In genomic region chr6:150191809-150192208, GRCh38 we compare ENCODE assay signal across 31 cellular contexts. TPM values are rescaled to one million over a fixed set of nuclear protein-coding genes. Genes with fewer than 3 reads are reported as not detected.
A peak's percentile ranks its signal among the peaks of the same experiment; 100 is the strongest.
DNase-seq lines count a peak whose midpoint lies in the region; ATAC-seq, FAIRE-seq and TF ChIP-seq lines count a peak whose summit lies in the region.
"Had no signal": no experiment of that assay in that cellular context is flagged by ENCODE, and none has a peak within 500 bp of the region (broad histone marks: within the 10 kb centered on the region; RNA-seq: fewer than 3 reads in every experiment).

No MANE protein-coding gene starts in this region.

- DNase-seq in GM03348 (ENCODE audit: low spot score) = peak; percentile 70
- peak; percentile 77 for DNase-seq in astrocyte (ENCODE audit: low read depth)
- peak; percentile 9 for DNase-seq in fibroblast of villous mesenchyme (ENCODE audit: low read depth)
- DNase-seq in renal cortical epithelial cell (ENCODE audit: low read depth) = peak; percentile 80
- DNase-seq in activated CD4-positive, alpha-beta T cell treated with anti-CD3 and anti-CD28 coated beads, Interleukin-2, amount 10 ng/mL, durations not matched to agents 7 days and 5 days = no peak
- DNase-seq in stimulated activated naive B cell treated with anti-CD40 and anti-IgM and Interleukin-4, amounts not matched to agents 10 μg/mL and 1 μg/mL and 100 μg/mL, for 72 hours = no peak
- no peak for DNase-seq in stimulated activated CD4-positive, alpha-beta T cell treated with anti-CD3 and anti-CD28 coated beads, Interleukin-12 subunit alpha, Interleukin-12 subunit beta, amount 100 ng/mL, for 4 hours
- DNase-seq: activated CD4-positive, alpha-beta T cell treated with anti-CD3 and anti-CD28 coated beads for 36 hours; activated T-cell treated with anti-CD3 and anti-CD28 coated beads, Interleukin-2, amount 50 U/mL, for 1 hour; AML-193; amniotic stem cell; caudate nucleus; CD8-positive, alpha-beta T cell; DMS153; dorsolateral prefrontal cortex; H9; NCI-H1092 treated with DMSO at 0.1 percent for 48 hours; NCI-H2029; NCI-H69; RPMI8226; SK-N-SH; T-helper 2 cell had no signal

- peaks cover 18% of the 10 kb centered on the region for H3K4me1 Mint-ChIP-seq in astrocyte (ENCODE audit: low read depth, unreplicated experiment)
- H3K4me1 Mint-ChIP-seq in activated CD4-positive, alpha-beta T cell treated with anti-CD3 and anti-CD28 coated beads, Interleukin-2, amount 10 ng/mL, durations not matched to agents 7 days and 5 days = no peaks in the 10 kb centered on the region
- peaks cover 8 to 11% of the 10 kb centered on the region in 2 donors for H3K4me1 Mint-ChIP-seq in stimulated activated naive B cell treated with anti-CD40 and anti-IgM and Interleukin-4, amounts not matched to agents 10 μg/mL and 1 μg/mL and 100 μg/mL, for 72 hours
- H3K4me1 Mint-ChIP-seq: activated CD4-positive, alpha-beta T cell treated with anti-CD3 and anti-CD28 coated beads for 36 hours; H9 had no signal

- no peak for ATAC-seq in HG02973 (IDR thresholded peaks at IDR 0.05; ENCODE audit: unreplicated experiment)
- ATAC-seq in stimulated activated naive B cell treated with anti-CD40 and anti-IgM and Interleukin-4, amounts not matched to agents 10 μg/mL and 1 μg/mL and 100 μg/mL, for 72 hours (replicated peaks) = no peak
- ATAC-seq: activated CD4-positive, alpha-beta T cell treated with anti-CD3 and anti-CD28 coated beads for 36 hours; CD8-positive, alpha-beta T cell; sciatic nerve had no signal

- H3K9ac ChIP-seq in astrocyte (ENCODE audit: low read length) = no peak overlapping the region
- H3K9ac ChIP-seq: SK-N-SH had no signal

- H3K4me3 ChIP-seq in astrocyte (ENCODE audit: insufficient read depth, low read depth, low read length) (no peak overlapping the region), fibroblast of villous mesenchyme (ENCODE audit: low read depth, low read length) (no peak overlapping the region)
- H3K4me3 ChIP-seq: dorsolateral prefrontal cortex, hepatocyte, tibial nerve had no signal

- no peaks in the 10 kb centered on the region for H3K27me3 ChIP-seq in astrocyte (ENCODE audit: insufficient read depth, low read length)
- H3K27me3 ChIP-seq: hepatocyte, tibial nerve had no signal

- H3K79me2 ChIP-seq in astrocyte (ENCODE audit: insufficient read depth, low read length) = no peaks in the 10 kb centered on the region
- H3K79me2 ChIP-seq: hepatocyte had no signal

- H3K4me1 ChIP-seq in astrocyte (ENCODE audit: insufficient read depth, low read length) = no peaks in the 10 kb centered on the region
- H3K4me1 ChIP-seq: tibial nerve had no signal

- no peaks in the 10 kb centered on the region for H3K36me3 ChIP-seq in astrocyte (ENCODE audit: insufficient read depth, low read length)
- H3K36me3 ChIP-seq: tibial nerve had no signal

- peaks cover 17% of the 10 kb centered on the region for H3K9me3 Mint-ChIP-seq in astrocyte (ENCODE audit: unreplicated experiment)
- no peaks in the 10 kb centered on the region for H3K9me3 Mint-ChIP-seq in activated CD4-positive, alpha-beta T cell treated with anti-CD3 and anti-CD28 coated beads, Interleukin-2, amount 10 ng/mL, durations not matched to agents 7 days and 5 days
- H3K9me3 Mint-ChIP-seq in stimulated activated naive B cell treated with anti-CD40 and anti-IgM and Interleukin-4, amounts not matched to agents 10 μg/mL and 1 μg/mL and 100 μg/mL, for 72 hours = peaks cover 0 to 3% of the 10 kb centered on the region in 2 donors
- H3K9me3 Mint-ChIP-seq: CD8-positive, alpha-beta T cell had no signal

- peak; percentile 34 for FAIRE-seq in astrocyte (lab: Jason Lieb, UNC)
- FAIRE-seq: endothelial cell of umbilical vein, frontal cortex, islet of Langerhans had no signal

- peaks cover 7% of the 10 kb centered on the region for H3K27me3 Mint-ChIP-seq in astrocyte (ENCODE audit: low read depth, unreplicated experiment)
- peaks cover 25% of the 10 kb centered on the region for H3K27me3 Mint-ChIP-seq in activated CD4-positive, alpha-beta T cell treated with anti-CD3 and anti-CD28 coated beads, Interleukin-2, amount 10 ng/mL, durations not matched to agents 7 days and 5 days
- peaks cover 8 to 20% of the 10 kb centered on the region in 2 donors for H3K27me3 Mint-ChIP-seq in stimulated activated naive B cell treated with anti-CD40 and anti-IgM and Interleukin-4, amounts not matched to agents 10 μg/mL and 1 μg/mL and 100 μg/mL, for 72 hours

- no peak overlapping the region for H2AFZ ChIP-seq in astrocyte (ENCODE audit: low read depth, low read length)
- H2AFZ ChIP-seq: hepatocyte had no signal

- CTCF ChIA-PET in activated CD4-positive, alpha-beta T cell treated with anti-CD3 and anti-CD28 coated beads, Interleukin-2, amount 10 ng/mL, durations not matched to agents 7 days and 5 days (lab: Charles Lee) = no interaction called here

- H3K4me2 ChIP-seq in astrocyte (ENCODE audit: low read length) = peak overlapping the region; percentile 4
- H3K4me2 ChIP-seq: hepatocyte, SK-N-SH had no signal

- no peak overlapping the region for H3K4me3 Mint-ChIP-seq in astrocyte (ENCODE audit: unreplicated experiment)
- H3K4me3 Mint-ChIP-seq in activated CD4-positive, alpha-beta T cell treated with anti-CD3 and anti-CD28 coated beads, Interleukin-2, amount 10 ng/mL, durations not matched to agents 7 days and 5 days = no peak overlapping the region
- H3K4me3 Mint-ChIP-seq in stimulated activated naive B cell treated with anti-CD40 and anti-IgM and Interleukin-4, amounts not matched to agents 10 μg/mL and 1 μg/mL and 100 μg/mL, for 72 hours = no peak overlapping the region
- H3K4me3 Mint-ChIP-seq: activated CD4-positive, alpha-beta T cell treated with anti-CD3 and anti-CD28 coated beads for 36 hours; CD8-positive, alpha-beta T cell; H9; neural crest cell had no signal

- peaks cover 4% of the 10 kb centered on the region for H3K9me3 ChIP-seq in astrocyte (ENCODE audit: insufficient read depth, low read depth, low read length)
- H3K9me3 ChIP-seq: SK-N-SH, tibial nerve had no signal

- peak overlapping the region; percentile 9 for H3K27ac Mint-ChIP-seq in astrocyte (ENCODE audit: unreplicated experiment)
- H3K27ac Mint-ChIP-seq in activated CD4-positive, alpha-beta T cell treated with anti-CD3 and anti-CD28 coated beads, Interleukin-2, amount 10 ng/mL, durations not matched to agents 7 days and 5 days = no peak overlapping the region
- H3K27ac Mint-ChIP-seq in stimulated activated naive B cell treated with anti-CD40 and anti-IgM and Interleukin-4, amounts not matched to agents 10 μg/mL and 1 μg/mL and 100 μg/mL, for 72 hours = no peak overlapping the region
- H3K27ac Mint-ChIP-seq: activated CD4-positive, alpha-beta T cell treated with anti-CD3 and anti-CD28 coated beads for 36 hours; CD8-positive, alpha-beta T cell; H9 had no signal

- POLR2A ChIA-PET in activated CD4-positive, alpha-beta T cell treated with anti-CD3 and anti-CD28 coated beads, Interleukin-2, amount 10 ng/mL, durations not matched to agents 7 days and 5 days (lab: Charles Lee) = no interaction called here

- TF ChIP-seq CTCF in astrocyte (IDR thresholded peaks at IDR 0.05; ENCODE audit: insufficient read depth, low read depth, low read length) (no peak), fibroblast of villous mesenchyme (IDR thresholded peaks at IDR 0.05; ENCODE audit: insufficient read depth, low read depth, low read length) (no peak)

- H4K20me1 ChIP-seq in astrocyte (ENCODE audit: insufficient read depth, low read length) = no peaks in the 10 kb centered on the region

- H3K27ac ChIP-seq in astrocyte (ENCODE audit: low read depth, low read length) = no peak overlapping the region
- H3K27ac ChIP-seq: dorsolateral prefrontal cortex, hepatocyte, tibial nerve had no signal

- H3K36me3 Mint-ChIP-seq in astrocyte (ENCODE audit: low read depth, unreplicated experiment) = peaks cover 2% of the 10 kb centered on the region
- no peaks in the 10 kb centered on the region for H3K36me3 Mint-ChIP-seq in activated CD4-positive, alpha-beta T cell treated with anti-CD3 and anti-CD28 coated beads, Interleukin-2, amount 10 ng/mL, durations not matched to agents 7 days and 5 days (ENCODE audit: low read depth)
- H3K36me3 Mint-ChIP-seq in stimulated activated naive B cell treated with anti-CD40 and anti-IgM and Interleukin-4, amounts not matched to agents 10 μg/mL and 1 μg/mL and 100 μg/mL, for 72 hours = peaks cover 0 to 3% of the 10 kb centered on the region in 2 donors
- H3K36me3 Mint-ChIP-seq: CD8-positive, alpha-beta T cell had no signal

RNA-seq across cellular contexts. Expression of gene PPP1R14C, which starts 49.0 kb away (rescaled TPM):
- total RNA-seq in astrocyte = 3.9 and 6.6 TPM in 2 replicates
- total RNA-seq in fibroblast of villous mesenchyme = not detected in 2 replicates
- 17.0 and 25.5 TPM in 2 replicates for total RNA-seq in renal cortical epithelial cell
- total RNA-seq in activated CD4-positive, alpha-beta T cell treated with anti-CD3 and anti-CD28 coated beads, Interleukin-2, amount 10 ng/mL, durations not matched to agents 7 days and 5 days = not detected
- total RNA-seq: CD8-positive, alpha-beta T cell; endothelial cell of umbilical vein; lung microvascular endothelial cell had no signal

Comparison
In these comparisons a context has a peak if more than half of its experiments do, and no peak if none do; other contexts are left out.
1. DNase-seq: peak in GM03348 (single experiment), astrocyte (single experiment), fibroblast of villous mesenchyme (single experiment) and renal cortical epithelial cell (single experiment); none in activated CD4-positive, alpha-beta T cell treated with anti-CD3 and anti-CD28 coated beads, Interleukin-2, amount 10 ng/mL, durations not matched to agents 7 days and 5 days (single experiment), stimulated activated naive B cell treated with anti-CD40 and anti-IgM and Interleukin-4, amounts not matched to agents 10 μg/mL and 1 μg/mL and 100 μg/mL, for 72 hours (single experiment) and stimulated activated CD4-positive, alpha-beta T cell treated with anti-CD3 and anti-CD28 coated beads, Interleukin-12 subunit alpha, Interleukin-12 subunit beta, amount 100 ng/mL, for 4 hours (single experiment).